In the genomic region with DNA sequence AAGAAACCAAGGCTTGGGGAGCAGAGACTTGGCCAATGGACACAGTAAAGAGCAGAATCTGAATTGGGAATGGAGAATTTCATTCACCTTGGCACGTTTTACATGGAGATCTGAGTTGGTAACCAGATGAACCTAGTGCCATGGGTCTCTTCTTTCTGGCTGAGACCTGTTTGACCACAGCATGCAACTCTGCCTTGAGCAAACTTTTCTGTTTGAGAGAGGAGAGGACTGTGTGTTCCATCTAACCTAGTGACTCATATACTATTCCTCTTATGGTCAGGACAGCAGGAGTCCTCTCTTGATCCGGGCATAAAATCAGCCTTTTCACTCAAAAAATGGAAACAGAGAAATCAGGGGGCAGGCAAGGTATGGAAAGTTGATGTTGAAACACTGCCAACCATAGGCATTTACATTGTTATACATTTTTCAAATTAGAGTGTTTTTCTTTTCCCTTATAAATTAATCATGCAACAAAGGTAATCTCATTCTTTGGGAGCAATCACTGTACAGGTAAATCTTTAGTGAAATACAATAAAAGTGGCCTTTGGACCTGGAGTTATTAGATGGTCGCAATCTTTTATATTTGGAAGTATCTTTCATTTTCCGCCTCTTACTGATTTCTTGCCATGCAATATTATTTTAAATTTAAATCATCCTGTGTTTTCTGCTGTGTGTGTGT, we compare ENCODE assay signal across 2 cellular contexts.
TF ChIP-seq lines count a peak whose summit lies in the region.

No MANE protein-coding gene starts in this region.

TF ChIP-seq in IMR-90, 13 proteins besides CTCF, POLR2A, EP300 and RAD21:
- TF ChIP-seq CHD1 (IDR thresholded peaks at IDR 0.05; ENCODE audit: low read depth, low read length) (no peak), SMC3 (IDR thresholded peaks at IDR 0.05; ENCODE audit: low read depth, low read length) (no peak), MAFK (IDR thresholded peaks at IDR 0.05; ENCODE audit: low read depth, low read length) (no peak), CEBPB (IDR thresholded peaks at IDR 0.05; ENCODE audit: low read depth, low read length) (no peak), USF2 (IDR thresholded peaks at IDR 0.05; ENCODE audit: low read depth, low read length) (no peak), MXI1 (IDR thresholded peaks at IDR 0.05; ENCODE audit: borderline replicate concordance, low read depth, low read length) (no peak), RFX5 (IDR thresholded peaks at IDR 0.05; ENCODE audit: low read depth, low read length) (no peak), MAZ (IDR thresholded peaks at IDR 0.05; ENCODE audit: borderline replicate concordance, low read depth, low read length) (no peak), NFE2L2 (IDR thresholded peaks at IDR 0.05; ENCODE audit: low read depth, low read length) (no peak), FOS (IDR thresholded peaks at IDR 0.05; ENCODE audit: low read depth, low read length) (no peak), RCOR1 (IDR thresholded peaks at IDR 0.05; ENCODE audit: insufficient replicate concordance, low read length) (no peak)
- TF ChIP-seq, protein P1, sequence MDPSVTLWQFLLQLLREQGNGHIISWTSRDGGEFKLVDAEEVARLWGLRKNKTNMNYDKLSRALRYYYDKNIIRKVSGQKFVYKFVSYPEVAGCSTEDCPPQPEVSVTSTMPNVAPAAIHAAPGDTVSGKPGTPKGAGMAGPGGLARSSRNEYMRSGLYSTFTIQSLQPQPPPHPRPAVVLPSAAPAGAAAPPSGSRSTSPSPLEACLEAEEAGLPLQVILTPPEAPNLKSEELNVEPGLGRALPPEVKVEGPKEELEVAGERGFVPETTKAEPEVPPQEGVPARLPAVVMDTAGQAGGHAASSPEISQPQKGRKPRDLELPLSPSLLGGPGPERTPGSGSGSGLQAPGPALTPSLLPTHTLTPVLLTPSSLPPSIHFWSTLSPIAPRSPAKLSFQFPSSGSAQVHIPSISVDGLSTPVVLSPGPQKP (IDR thresholded peaks at IDR 0.05; ENCODE audit: borderline replicate concordance, low read depth, low read length) = no peak

TF ChIP-seq in K562, 482 proteins besides CTCF, POLR2A, EP300 and RAD21:
- TF ChIP-seq ZNF431 (CRISPR knock-in tag; IDR thresholded peaks at IDR 0.05) (peak; percentile 27; the same call in 1 of the 2 replicates), MTA3 (IDR thresholded peaks at IDR 0.05; ENCODE audit: borderline replicate concordance) (no peak)
